In genomic region chr5:75236322-75237316, GRCh38 we compare ENCODE assay signal across 1 cellular context.
TF ChIP-seq lines count a peak whose summit lies in the region.

TSS of gene ANKRD31 (minus strand) at chr5:75236878. CDS start at chr5:75236686, 192 bp downstream.

TF ChIP-seq in K562, 482 proteins besides CTCF, POLR2A, EP300 and RAD21 (continued from another document and continues in another):
- TF ChIP-seq CHAMP1 (IDR thresholded peaks at IDR 0.05): no peak
- peak; percentile 39 for TF ChIP-seq MAX (CRISPR knock-in tag; IDR thresholded peaks at IDR 0.05)
- TF ChIP-seq IRF1 (CRISPR knock-in tag; IDR thresholded peaks at IDR 0.05; ENCODE audit: borderline replicate concordance): no peak
- TF ChIP-seq BRD4 (IDR thresholded peaks at IDR 0.05): no peak
- no peak for TF ChIP-seq BCL6 (CRISPR knock-in tag; IDR thresholded peaks at IDR 0.05)
- TF ChIP-seq GTF2A2 (tag; IDR thresholded peaks at IDR 0.05): no peak
- no peak for TF ChIP-seq ZNF280B (CRISPR knock-in tag; IDR thresholded peaks at IDR 0.05)
- no peak for TF ChIP-seq IRF2 (CRISPR knock-in tag; IDR thresholded peaks at IDR 0.05)
- TF ChIP-seq ZNF212 (CRISPR knock-in tag; IDR thresholded peaks at IDR 0.05): no peak
- no peak for TF ChIP-seq MCM7 (IDR thresholded peaks at IDR 0.05)
- TF ChIP-seq HCFC1 (IDR thresholded peaks at IDR 0.05; ENCODE audit: low read depth, low read length): peak; percentile 49
- no peak for TF ChIP-seq ZNF347 (CRISPR knock-in tag; IDR thresholded peaks at IDR 0.05; ENCODE audit: low read depth)
- no peak for TF ChIP-seq HMG20A (CRISPR knock-in tag; conservative IDR thresholded peaks at IDR 0.05)
- no peak for TF ChIP-seq THRA (IDR thresholded peaks at IDR 0.05)
- TF ChIP-seq ZNF655 (CRISPR knock-in tag; IDR thresholded peaks at IDR 0.05): no peak
- TF ChIP-seq ESRRA (IDR thresholded peaks at IDR 0.05; ENCODE audit: borderline replicate concordance, low read depth): peak; percentile 36; the same call in 1 of the 2 replicates
- no peak for TF ChIP-seq SIX5 (IDR thresholded peaks at IDR 0.05; ENCODE audit: borderline replicate concordance in 1 of 2, insufficient read depth in 1 of 2, low read depth in 1 of 2, low read length in 2 of 2)
- TF ChIP-seq TRIM24 (IDR thresholded peaks at IDR 0.05): no peak
- TF ChIP-seq THAP12 (CRISPR knock-in tag; IDR thresholded peaks at IDR 0.05): 0 out of 2 replicates have a peak, but pooled peaks have one; percentile 20
- TF ChIP-seq PHF21A (IDR thresholded peaks at IDR 0.05; ENCODE audit: borderline replicate concordance, low read depth): no peak
- TF ChIP-seq ZNF239 (CRISPR knock-in tag; IDR thresholded peaks at IDR 0.05): no peak
- no peak for TF ChIP-seq ZNF354B (CRISPR knock-in tag; IDR thresholded peaks at IDR 0.05)
- no peak for TF ChIP-seq TAF9B (IDR thresholded peaks at IDR 0.05; ENCODE audit: partially characterized antibody)
- TF ChIP-seq KAT7 (CRISPR knock-in tag; IDR thresholded peaks at IDR 0.05; ENCODE audit: borderline replicate concordance): no peak
- TF ChIP-seq ETV5 (CRISPR knock-in tag; IDR thresholded peaks at IDR 0.05; ENCODE audit: low read depth): peak; percentile 46; the same call in 1 of the 2 replicates
- no peak for TF ChIP-seq RBM17 (IDR thresholded peaks at IDR 0.05; ENCODE audit: borderline replicate concordance, low read depth, low read length)
- no peak for TF ChIP-seq ADNP (tag; IDR thresholded peaks at IDR 0.05)
- no peak for TF ChIP-seq RAD51 (IDR thresholded peaks at IDR 0.05; ENCODE audit: borderline replicate concordance, low read depth)
- TF ChIP-seq ZNF282 (CRISPR knock-in tag; IDR thresholded peaks at IDR 0.05): no peak
- TF ChIP-seq ZNF639 (CRISPR knock-in tag; conservative IDR thresholded peaks at IDR 0.05 in 1 of 2, IDR thresholded peaks at IDR 0.05 in 1 of 2): no peak
- TF ChIP-seq SMC3 (conservative IDR thresholded peaks at IDR 0.05; ENCODE audit: insufficient read depth, low read depth, low read length): peak; percentile 60
- no peak for TF ChIP-seq SIN3A (IDR thresholded peaks at IDR 0.05; ENCODE audit: borderline replicate concordance in 2 of 2, control insufficient read depth in 1 of 2, low read depth in 2 of 2, low read length in 2 of 2)
- TF ChIP-seq ZNF324 (CRISPR knock-in tag; IDR thresholded peaks at IDR 0.05): no peak
- TF ChIP-seq ZNF398 (CRISPR knock-in tag; IDR thresholded peaks at IDR 0.05): no peak
- TF ChIP-seq MXD1 (CRISPR knock-in tag; IDR thresholded peaks at IDR 0.05; ENCODE audit: borderline replicate concordance, poor library complexity, severe bottlenecking): no peak
- no peak for TF ChIP-seq ZNF408 (CRISPR knock-in tag; IDR thresholded peaks at IDR 0.05; ENCODE audit: low read depth)
- peak; percentile 54; the same call in 1 of the 2 replicates for TF ChIP-seq SP1 (CRISPR knock-in tag; IDR thresholded peaks at IDR 0.05)
- TF ChIP-seq UBTF (IDR thresholded peaks at IDR 0.05; ENCODE audit: borderline replicate concordance in 1 of 2, low read depth in 2 of 2, low read length in 2 of 2): no peak
- no peak for TF ChIP-seq HDAC6 (IDR thresholded peaks at IDR 0.05; ENCODE audit: low read depth, low read length)
- no peak for TF ChIP-seq ARID2 (IDR thresholded peaks at IDR 0.05)
- no peak for TF ChIP-seq DPF2 (IDR thresholded peaks at IDR 0.05)
- no peak for TF ChIP-seq SFPQ (IDR thresholded peaks at IDR 0.05; ENCODE audit: low read depth, low read length)
